Comparison of ENCODE assay signal across 21 cellular contexts in the genomic region with DNA sequence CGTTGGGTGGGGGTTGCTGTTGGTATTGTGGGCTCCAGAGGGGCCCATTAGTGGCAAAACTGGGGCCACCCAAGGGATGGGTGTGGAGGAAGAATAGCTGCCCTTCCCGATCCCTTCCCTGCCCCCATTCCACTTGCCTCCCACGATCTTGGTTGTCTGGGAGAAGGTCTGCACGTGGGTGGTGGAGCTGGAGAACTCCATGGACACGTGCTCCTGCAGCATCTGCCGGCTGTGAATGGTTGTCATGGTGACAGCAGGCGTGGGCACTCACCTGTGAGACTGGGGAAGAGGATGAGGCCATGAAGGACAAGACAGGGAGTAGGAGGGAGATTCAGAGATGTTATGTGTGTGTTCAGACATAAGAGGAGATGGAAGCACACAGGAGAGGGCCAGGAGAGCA. TPM values are rescaled to one million over a fixed set of nuclear protein-coding genes. Genes with fewer than 3 reads are reported as not detected.
A peak's percentile ranks its signal among the peaks of the same experiment; 100 is the strongest.
DNase-seq lines count a peak whose midpoint lies in the region; ATAC-seq and TF ChIP-seq lines count a peak whose summit lies in the region.
"Had no signal": no experiment of that assay in that cellular context is flagged by ENCODE, and none has a peak within 500 bp of the region (broad histone marks: within the 10 kb centered on the region; RNA-seq: fewer than 3 reads in every experiment).

No MANE protein-coding gene starts in this region.

- no peaks in the 10 kb centered on the region for H3K9me2 ChIP-seq in neural cell (ENCODE audit: insufficient read depth, low read length)

- CTCF ChIA-PET in WTC11 (lab: Charles Lee) = interaction anchor here (0.9 to 1.3 kb wide), 2 partner anchors 14 to 34 kb away, joined by 3 to 4 read pairs; no protein-coding TSS in a partner anchor

- TF ChIP-seq RAD21 in neural cell (conservative IDR thresholded peaks at IDR 0.05) = no peak

- no peak overlapping the region for H3K4me3 ChIP-seq in neural cell (ENCODE audit: low read length)
- H3K4me3 ChIP-seq: adrenal gland, psoas muscle, uterus had no signal

- H4K20me1 ChIP-seq in neural cell (ENCODE audit: insufficient read depth) = no peaks in the 10 kb centered on the region

- no peak overlapping the region for H3K4me2 ChIP-seq in neural cell (ENCODE audit: low read length)

- H3K4me1 Mint-ChIP-seq in WTC11 = peaks cover 25% of the 10 kb centered on the region
- H3K4me1 Mint-ChIP-seq in natural killer cell treated with Interleukin-12 subunit alpha and Interleukin-12 subunit beta and Interleukin-15 and Interleukin-18, amount 100 ng/mL, for 72 hours (ENCODE audit: low read depth in 2 of 2) = peaks cover 5 to 19% of the 10 kb centered on the region in 2 donors
- peaks cover 13% of the 10 kb centered on the region for H3K4me1 Mint-ChIP-seq in activated T-helper 17 cell treated with anti-CD3 and anti-CD28 coated beads, Interleukin-2, amount 50 U/mL, for 72 hours

- POLR2A ChIA-PET in WTC11 (lab: Charles Lee) = no interaction called here

- TF ChIP-seq EP300 in neural cell (conservative IDR thresholded peaks at IDR 0.05; ENCODE audit: poor library complexity, severe bottlenecking) = no peak

- DNase-seq in NCI-H146 (lab: John Stamatoyannopoulos, UW) (peak; percentile 59), NCI-H146 treated with DMSO at 0.1 percent for 48 hours (lab: John Stamatoyannopoulos, UW; ENCODE audit: unreplicated experiment) (no peak), NCI-H1105 treated with DMSO at 0.1 percent for 48 hours (lab: John Stamatoyannopoulos, UW) (peak; percentile 67), WTC11 (ENCODE audit: low spot score) (no peak), glomerular visceral epithelial cell (ENCODE audit: extremely low spot score) (no peak)
- DNase-seq in natural killer cell treated with Interleukin-12 subunit alpha and Interleukin-12 subunit beta and Interleukin-15 and Interleukin-18, amount 100 ng/mL, for 72 hours (ENCODE audit: low spot score) = no peak
- DNase-seq: 8988T; activated CD4-positive, alpha-beta T cell treated with anti-CD3 and anti-CD28 coated beads for 4 hours; activated gamma-delta T cell; adrenal gland; BE2C; foreskin melanocyte; H7; left cardiac atrium; natural killer cell; NCI-H1930; stimulated activated CD4-positive, alpha-beta T cell treated with anti-CD3 and anti-CD28 coated beads, Interleukin-4, amount 100 ng/mL, for 4 hours; uterus had no signal

- H3K79me2 ChIP-seq in neural cell (replicated peaks; ENCODE audit: insufficient read depth, low read length) = no peaks in the 10 kb centered on the region

- peaks cover 26% of the 10 kb centered on the region for H3K27me3 Mint-ChIP-seq in WTC11 (ENCODE audit: low read depth)
- H3K27me3 Mint-ChIP-seq in natural killer cell treated with Interleukin-12 subunit alpha and Interleukin-12 subunit beta and Interleukin-15 and Interleukin-18, amount 100 ng/mL, for 72 hours = no peaks in the 10 kb centered on the region
- H3K27me3 Mint-ChIP-seq in activated T-helper 17 cell treated with anti-CD3 and anti-CD28 coated beads, Interleukin-2, amount 50 U/mL, for 72 hours = no peaks in the 10 kb centered on the region

- H3K27ac ChIP-seq in neural cell (ENCODE audit: low read length) = no peak overlapping the region
- H3K27ac ChIP-seq: adrenal gland, psoas muscle, uterus had no signal

- no peak overlapping the region for H3K9ac ChIP-seq in neural cell (ENCODE audit: low read length)

- no peak for ATAC-seq in WTC11
- ATAC-seq in natural killer cell treated with Interleukin-12 subunit alpha and Interleukin-12 subunit beta and Interleukin-15 and Interleukin-18, amount 100 ng/mL, for 72 hours = no peak
- no peak for ATAC-seq in activated T-helper 17 cell treated with anti-CD3 and anti-CD28 coated beads, Interleukin-2, amount 50 U/mL, for 72 hours (replicated peaks)
- ATAC-seq: left cardiac atrium, natural killer cell, psoas muscle had no signal

- H3K36me3 ChIP-seq in neural cell (ENCODE audit: insufficient read depth, low read length) = no peaks in the 10 kb centered on the region
- H3K36me3 ChIP-seq: adrenal gland, BE2C, uterus had no signal

- TF ChIP-seq CTCF in WTC11 (IDR thresholded peaks at IDR 0.05) = no peak
- TF ChIP-seq CTCF in neural cell (IDR thresholded peaks at IDR 0.05; ENCODE audit: poor library complexity, severe bottlenecking) = no peak

- H3K36me3 Mint-ChIP-seq in WTC11 = no peaks in the 10 kb centered on the region
- no peaks in the 10 kb centered on the region for H3K36me3 Mint-ChIP-seq in natural killer cell treated with Interleukin-12 subunit alpha and Interleukin-12 subunit beta and Interleukin-15 and Interleukin-18, amount 100 ng/mL, for 72 hours
- H3K36me3 Mint-ChIP-seq in activated T-helper 17 cell treated with anti-CD3 and anti-CD28 coated beads, Interleukin-2, amount 50 U/mL, for 72 hours (ENCODE audit: low read depth) = no peaks in the 10 kb centered on the region
- H3K36me3 Mint-ChIP-seq: natural killer cell had no signal

- H3K4me3 Mint-ChIP-seq in WTC11 = no peak overlapping the region
- H3K4me3 Mint-ChIP-seq in natural killer cell treated with Interleukin-12 subunit alpha and Interleukin-12 subunit beta and Interleukin-15 and Interleukin-18, amount 100 ng/mL, for 72 hours = no peak overlapping the region
- no peak overlapping the region for H3K4me3 Mint-ChIP-seq in activated T-helper 17 cell treated with anti-CD3 and anti-CD28 coated beads, Interleukin-2, amount 50 U/mL, for 72 hours

- no peaks in the 10 kb centered on the region for H3K9me3 ChIP-seq in neural cell (ENCODE audit: low read length)
- H3K9me3 ChIP-seq: adrenal gland, BE2C, psoas muscle, uterus had no signal

- H3K27me3 ChIP-seq in neural cell (ENCODE audit: insufficient read depth, low read depth, low read length) = peaks cover 9% of the 10 kb centered on the region
- H3K27me3 ChIP-seq: adrenal gland, BE2C, uterus had no signal

- H3F3A ChIP-seq in neural cell (ENCODE audit: insufficient read depth, low read length, poor library complexity, severe bottlenecking) = no peaks in the 10 kb centered on the region

- H2AFZ ChIP-seq in neural cell (ENCODE audit: low read depth, low read length) = no peak overlapping the region

- no peak overlapping the region for H3K27ac Mint-ChIP-seq in WTC11
- H3K27ac Mint-ChIP-seq in natural killer cell treated with Interleukin-12 subunit alpha and Interleukin-12 subunit beta and Interleukin-15 and Interleukin-18, amount 100 ng/mL, for 72 hours = no peak overlapping the region
- H3K27ac Mint-ChIP-seq in activated T-helper 17 cell treated with anti-CD3 and anti-CD28 coated beads, Interleukin-2, amount 50 U/mL, for 72 hours = no peak overlapping the region
- H3K27ac Mint-ChIP-seq: natural killer cell had no signal

- no peaks in the 10 kb centered on the region for H3K9me3 Mint-ChIP-seq in WTC11
- no peaks in the 10 kb centered on the region for H3K9me3 Mint-ChIP-seq in natural killer cell treated with Interleukin-12 subunit alpha and Interleukin-12 subunit beta and Interleukin-15 and Interleukin-18, amount 100 ng/mL, for 72 hours
- H3K9me3 Mint-ChIP-seq in activated T-helper 17 cell treated with anti-CD3 and anti-CD28 coated beads, Interleukin-2, amount 50 U/mL, for 72 hours = no peaks in the 10 kb centered on the region
- H3K9me3 Mint-ChIP-seq: natural killer cell had no signal

TF ChIP-seq in WTC11, 78 proteins besides CTCF, POLR2A, EP300 and RAD21:
- TF ChIP-seq, protein P1, sequence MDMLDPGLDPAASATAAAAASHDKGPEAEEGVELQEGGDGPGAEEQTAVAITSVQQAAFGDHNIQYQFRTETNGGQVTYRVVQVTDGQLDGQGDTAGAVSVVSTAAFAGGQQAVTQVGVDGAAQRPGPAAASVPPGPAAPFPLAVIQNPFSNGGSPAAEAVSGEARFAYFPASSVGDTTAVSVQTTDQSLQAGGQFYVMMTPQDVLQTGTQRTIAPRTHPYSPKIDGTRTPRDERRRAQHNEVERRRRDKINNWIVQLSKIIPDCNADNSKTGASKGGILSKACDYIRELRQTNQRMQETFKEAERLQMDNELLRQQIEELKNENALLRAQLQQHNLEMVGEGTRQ (CRISPR knock-in tag; IDR thresholded peaks at IDR 0.05) = peak; percentile 27; the same call in 1 of the 2 replicates
- TF ChIP-seq, protein P2, sequence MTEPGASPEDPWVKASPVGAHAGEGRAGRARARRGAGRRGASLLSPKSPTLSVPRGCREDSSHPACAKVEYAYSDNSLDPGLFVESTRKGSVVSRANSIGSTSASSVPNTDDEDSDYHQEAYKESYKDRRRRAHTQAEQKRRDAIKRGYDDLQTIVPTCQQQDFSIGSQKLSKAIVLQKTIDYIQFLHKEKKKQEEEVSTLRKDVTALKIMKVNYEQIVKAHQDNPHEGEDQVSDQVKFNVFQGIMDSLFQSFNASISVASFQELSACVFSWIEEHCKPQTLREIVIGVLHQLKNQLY (CRISPR knock-in tag; IDR thresholded peaks at IDR 0.05) = no peak

TF ChIP-seq in neural cell, 6 proteins besides CTCF, POLR2A, EP300 and RAD21 (continues in another document):
- TF ChIP-seq TAF1 (IDR thresholded peaks at IDR 0.05; ENCODE audit: low read depth) (no peak), MXI1 (conservative IDR thresholded peaks at IDR 0.05; ENCODE audit: poor library complexity, severe bottlenecking) (peak; percentile 60)

RNA-seq across cellular contexts. Expression of a gene that starts 2.0 kb away (rescaled TPM):
- 0.32 to 0.64 TPM (median 0.52 TPM) in 3 replicates for total RNA-seq in WTC11 (2021)
- 0.68 and 0.90 TPM in 2 replicates for polyA plus RNA-seq in neural cell
- polyA minus RNA-seq in neural cell = 0.24 and 0.35 TPM in 2 replicates
- not detected for total RNA-seq in natural killer cell treated with Interleukin-12 subunit alpha and Interleukin-12 subunit beta and Interleukin-15 and Interleukin-18, amount 100 ng/mL, for 72 hours
- 1 to 10 TPM in 1 of 2 donors, not detected in 1; 1.4 TPM for total RNA-seq in activated T-helper 17 cell treated with anti-CD3 and anti-CD28 coated beads, Interleukin-2, amount 50 U/mL, for 72 hours

RNA-seq across cellular contexts. Expression of a gene that starts 25.4 kb away (rescaled TPM):
- total RNA-seq in WTC11 (2021) = 1.3 to 1.7 TPM (median 1.6 TPM) in 3 replicates
- 3.3 and 4.4 TPM in 2 replicates for polyA plus RNA-seq in neural cell
- polyA minus RNA-seq in neural cell = 7.8 and 8.8 TPM in 2 replicates
- total RNA-seq in natural killer cell treated with Interleukin-12 subunit alpha and Interleukin-12 subunit beta and Interleukin-15 and Interleukin-18, amount 100 ng/mL, for 72 hours = under 1 TPM; 0.21 to 0.59 TPM
- under 1 TPM; 0.24 to 0.40 TPM for total RNA-seq in activated T-helper 17 cell treated with anti-CD3 and anti-CD28 coated beads, Interleukin-2, amount 50 U/mL, for 72 hours

Comparison
In these comparisons a context has a peak if more than half of its experiments do, and no peak if none do; other contexts are left out.
1. DNase-seq: peak in NCI-H146 (single experiment) and NCI-H1105 treated with DMSO at 0.1 percent for 48 hours (single experiment); none in NCI-H146 treated with DMSO at 0.1 percent for 48 hours (single experiment), WTC11 (single experiment), natural killer cell treated with Interleukin-12 subunit alpha and Interleukin-12 subunit beta and Interleukin-15 and Interleukin-18, amount 100 ng/mL, for 72 hours (single experiment) and glomerular visceral epithelial cell (single experiment).